ENCODE assay signal across 38 cellular contexts in the genomic region with DNA sequence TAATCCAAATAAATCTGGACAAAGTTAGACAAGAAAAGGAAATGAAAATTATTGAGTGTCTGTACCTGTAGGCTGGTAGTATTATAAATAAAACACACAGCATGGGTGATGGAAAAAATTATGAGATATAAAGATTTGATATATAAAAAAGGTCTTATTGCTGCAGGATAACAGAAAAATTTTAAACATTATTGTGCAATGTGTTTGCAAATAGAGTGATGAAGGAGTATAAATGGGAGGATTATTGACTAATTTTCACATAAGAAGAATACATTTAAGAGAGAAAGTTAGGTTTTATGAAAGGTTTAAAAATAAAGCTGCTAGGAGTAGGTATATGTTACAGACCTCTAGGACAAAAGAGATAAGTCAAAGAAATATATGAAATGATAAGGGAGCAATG.
"Had no signal": no experiment of that assay in that cellular context is flagged by ENCODE, and none has a peak within 500 bp of the region (broad histone marks: within the 10 kb centered on the region; RNA-seq: fewer than 3 reads in every experiment).

No MANE protein-coding gene starts in this region.

- H3K4me3 Mint-ChIP-seq: activated B cell treated with CpG ODN at 0.5 μM for 24 hours; activated CD4-positive, alpha-beta memory T cell treated with anti-CD3 and anti-CD28 coated beads, Interleukin-2, amount 10 ng/mL, durations not matched to agents 7 days and 5 days; activated CD4-positive, alpha-beta T cell treated with anti-CD3 and anti-CD28 coated beads for 36 hours; activated CD4-positive, alpha-beta T cell treated with anti-CD3 and anti-CD28 coated beads, Interleukin-2, amount 10 ng/mL, durations not matched to agents 7 days and 5 days; activated CD8-positive, alpha-beta memory T cell treated with anti-CD3 and anti-CD28 coated beads, Interleukin-2, amount 10 ng/mL, durations not matched to agents 7 days and 5 days; activated CD8-positive, alpha-beta T cell treated with anti-CD3 and anti-CD28 coated beads, Interleukin-2, amount 10 ng/mL, durations not matched to agents 7 days and 5 days; activated naive CD4-positive, alpha-beta T cell treated with anti-CD3 and anti-CD28 coated beads for 36 hours; activated naive CD8-positive, alpha-beta T cell treated with anti-CD3 and anti-CD28 coated beads for 36 hours; activated T-cell treated with anti-CD3 and anti-CD28 coated beads, Interleukin-2, amount 50 U/mL, for 24 hours; activated T-cell treated with anti-CD3 and anti-CD28 coated beads, Interleukin-2, amount 50 U/mL, for 72 hours; activated T-helper 1 cell treated with anti-CD3 and anti-CD28 coated beads, Interleukin-12 subunit alpha, Interleukin-12 subunit beta, Interleukin-2, Interleukin-4 antibody, amounts not matched to agents 30 ng/mL and 10 ng/mL and 1 ng/mL, durations not matched to agents 14 hours and 24 hours and 36 hours; activated T-helper 17 cell treated with anti-CD3 and anti-CD28 coated beads, Interleukin-2, amount 50 U/mL, for 72 hours; brain; central memory CD8-positive, alpha-beta T cell; T-helper 2 cell treated with Interferon-gamma antibody and Interleukin-4, amounts not matched to agents 5 μg/mL and 100 μg/mL, for 36 hours had no signal

- H3K4me3 ChIP-seq: adrenal gland, cardiac muscle cell, colonic mucosa had no signal

- H3K27ac ChIP-seq: adrenal gland, cardiac muscle cell, colonic mucosa, VCaP had no signal

- H3K4me1 Mint-ChIP-seq: activated B cell treated with CpG ODN at 0.5 μM for 24 hours; activated CD4-positive, alpha-beta memory T cell treated with anti-CD3 and anti-CD28 coated beads, Interleukin-2, amount 10 ng/mL, durations not matched to agents 7 days and 5 days; activated CD4-positive, alpha-beta T cell treated with anti-CD3 and anti-CD28 coated beads for 36 hours; activated CD4-positive, alpha-beta T cell treated with anti-CD3 and anti-CD28 coated beads, Interleukin-2, amount 10 ng/mL, durations not matched to agents 7 days and 5 days; activated CD8-positive, alpha-beta memory T cell treated with anti-CD3 and anti-CD28 coated beads, Interleukin-2, amount 10 ng/mL, durations not matched to agents 7 days and 5 days; activated naive CD8-positive, alpha-beta T cell treated with anti-CD3 and anti-CD28 coated beads for 36 hours; activated T-helper 17 cell treated with anti-CD3 and anti-CD28 coated beads, Interleukin-2, amount 50 U/mL, for 72 hours; brain; central memory CD8-positive, alpha-beta T cell had no signal

- H3K36me3 Mint-ChIP-seq: activated naive CD4-positive, alpha-beta T cell treated with anti-CD3 and anti-CD28 coated beads, Interleukin-2, amount 50 U/mL, for 72 hours; activated naive CD8-positive, alpha-beta T cell treated with anti-CD3 and anti-CD28 coated beads for 36 hours; brain had no signal

- H3K9me3 ChIP-seq: adrenal gland, colonic mucosa had no signal

- DNase-seq: activated B cell treated with CpG ODN at 0.5 μM for 24 hours; activated CD4-positive, alpha-beta memory T cell treated with anti-CD3 and anti-CD28 coated beads, Interleukin-2, amount 10 ng/mL, durations not matched to agents 7 days and 5 days; activated CD4-positive, alpha-beta T cell treated with anti-CD3 and anti-CD28 coated beads for 36 hours; activated CD4-positive, alpha-beta T cell treated with anti-CD3 and anti-CD28 coated beads for 48 hours; activated CD4-positive, alpha-beta T cell treated with anti-CD3 and anti-CD28 coated beads, Interleukin-2, amount 10 ng/mL, durations not matched to agents 7 days and 5 days; activated CD4-positive, alpha-beta T cell treated with anti-CD3 and anti-CD28 coated beads, Interleukin-2, amount 50 U/mL, for 48 hours; activated CD4-positive, CD25-positive, alpha-beta regulatory T cell treated with anti-CD3 and anti-CD28 coated beads, Interleukin-2, amount 50 U/mL, for 72 hours; activated CD8-positive, alpha-beta memory T cell treated with anti-CD3 and anti-CD28 coated beads for 24 hours; activated CD8-positive, alpha-beta memory T cell treated with anti-CD3 and anti-CD28 coated beads, Interleukin-2, amount 10 ng/mL, durations not matched to agents 7 days and 5 days; activated CD8-positive, alpha-beta memory T cell treated with anti-CD3 and anti-CD28 coated beads, Interleukin-2, amount 50 U/mL, for 48 hours; activated CD8-positive, alpha-beta T cell treated with anti-CD3 and anti-CD28 coated beads, Interleukin-2, amount 10 ng/mL, durations not matched to agents 7 days and 5 days; activated effector memory CD4-positive, alpha-beta T cell treated with anti-CD3 and anti-CD28 coated beads, Interleukin-2, amount 50 U/mL, for 16 hours; activated gamma-delta T cell treated with Interleukin-2 at 50 U/mL for 16 hours; activated naive CD4-positive, alpha-beta T cell; activated naive CD4-positive, alpha-beta T cell treated with anti-CD3 and anti-CD28 coated beads for 36 hours; activated naive CD4-positive, alpha-beta T cell treated with anti-CD3 and anti-CD28 coated beads, Interleukin-2, amount 50 U/mL, for 16 hours; activated naive CD8-positive, alpha-beta T cell treated with anti-CD3 and anti-CD28 coated beads for 36 hours; activated T-cell treated with anti-CD3 and anti-CD28 coated beads, Interleukin-2, amount 50 U/mL, for 24 hours; activated T-cell treated with anti-CD3 and anti-CD28 coated beads, Interleukin-2, amount 50 U/mL, for 72 hours; adrenal gland; amniotic stem cell; aorta; caudate nucleus; cerebellar nuclear complex; colonic mucosa; T-helper 2 cell; T-helper 9 cell had no signal

- ATAC-seq: activated CD4-positive, alpha-beta T cell treated with anti-CD3 and anti-CD28 coated beads for 36 hours; activated CD8-positive, alpha-beta memory T cell treated with anti-CD3 and anti-CD28 coated beads, Interleukin-2, amount 10 ng/mL, durations not matched to agents 7 days and 5 days; activated CD8-positive, alpha-beta T cell treated with anti-CD3 and anti-CD28 coated beads, Interleukin-2, amount 10 ng/mL, durations not matched to agents 7 days and 5 days; activated naive CD4-positive, alpha-beta T cell treated with anti-CD3 and anti-CD28 coated beads, Interleukin-2, amount 50 U/mL, for 72 hours; activated T-cell treated with anti-CD3 and anti-CD28 coated beads, Interleukin-2, amount 50 U/mL, for 72 hours; activated T-helper 17 cell treated with anti-CD3 and anti-CD28 coated beads, Interleukin-2, amount 50 U/mL, for 72 hours had no signal

- H3K27me3 Mint-ChIP-seq: activated CD4-positive, alpha-beta T cell treated with anti-CD3 and anti-CD28 coated beads for 36 hours; activated naive CD8-positive, alpha-beta T cell treated with anti-CD3 and anti-CD28 coated beads for 36 hours; activated T-cell treated with anti-CD3 and anti-CD28 coated beads, Interleukin-2, amount 50 U/mL, for 24 hours; activated T-helper 17 cell treated with anti-CD3 and anti-CD28 coated beads, Interleukin-2, amount 50 U/mL, for 72 hours; brain; central memory CD8-positive, alpha-beta T cell had no signal

- FAIRE-seq: astrocyte, bronchial epithelial cell, TTC549 had no signal

- H3K27me3 ChIP-seq: adrenal gland, colonic mucosa had no signal

- H3K9me3 Mint-ChIP-seq: activated B cell treated with CpG ODN at 0.5 μM for 24 hours; activated CD4-positive, alpha-beta memory T cell treated with anti-CD3 and anti-CD28 coated beads, Interleukin-2, amount 10 ng/mL, durations not matched to agents 7 days and 5 days; activated CD4-positive, alpha-beta T cell treated with anti-CD3 and anti-CD28 coated beads, Interleukin-2, amount 10 ng/mL, durations not matched to agents 7 days and 5 days; activated naive CD4-positive, alpha-beta T cell treated with anti-CD3 and anti-CD28 coated beads for 36 hours; activated naive CD4-positive, alpha-beta T cell treated with anti-CD3 and anti-CD28 coated beads, Interleukin-2, amount 50 U/mL, for 72 hours; activated naive CD8-positive, alpha-beta T cell treated with anti-CD3 and anti-CD28 coated beads for 36 hours; activated T-cell treated with anti-CD3 and anti-CD28 coated beads, Interleukin-2, amount 50 U/mL, for 24 hours; activated T-cell treated with anti-CD3 and anti-CD28 coated beads, Interleukin-2, amount 50 U/mL, for 72 hours; activated T-helper 1 cell treated with anti-CD3 and anti-CD28 coated beads, Interleukin-12 subunit alpha, Interleukin-12 subunit beta, Interleukin-2, Interleukin-4 antibody, amounts not matched to agents 30 ng/mL and 10 ng/mL and 1 ng/mL, durations not matched to agents 14 hours and 24 hours and 36 hours; brain; central memory CD8-positive, alpha-beta T cell; T-helper 2 cell treated with Interferon-gamma antibody and Interleukin-4, amounts not matched to agents 5 μg/mL and 100 μg/mL, for 36 hours had no signal

- H3K4me1 ChIP-seq: adrenal gland, colonic mucosa had no signal

- H3K36me3 ChIP-seq: adrenal gland, cardiac muscle cell, colonic mucosa had no signal
